In the genomic region with DNA sequence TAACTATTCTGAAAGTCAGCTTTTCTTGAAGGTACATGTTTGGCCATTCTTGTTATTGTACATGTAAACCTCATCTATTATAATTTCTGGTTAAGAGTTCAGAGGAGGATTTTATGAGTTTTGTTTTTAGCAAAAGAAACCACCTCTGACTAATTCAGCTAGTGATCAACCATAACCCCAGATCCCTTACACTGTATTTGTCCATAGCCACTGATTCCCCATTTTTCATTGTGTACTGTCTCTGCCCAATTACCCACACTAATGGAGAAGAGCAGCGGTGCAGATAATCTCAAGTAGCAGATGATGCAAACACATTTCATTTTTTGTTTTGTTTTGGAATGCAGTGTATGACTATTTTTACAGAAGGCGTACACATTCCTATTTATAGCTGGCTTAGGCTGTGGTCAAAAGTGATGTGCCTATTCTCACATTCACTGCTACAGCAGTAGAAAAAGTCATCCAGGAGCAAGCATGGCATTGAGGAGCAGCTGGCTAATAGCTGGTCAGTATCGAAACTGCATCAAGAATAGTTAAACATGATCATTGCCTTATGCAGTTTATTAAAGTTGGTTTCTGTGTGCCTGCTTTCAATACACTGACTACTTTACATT, we compare ENCODE assay signal across 13 cellular contexts.
A peak's percentile ranks its signal among the peaks of the same experiment; 100 is the strongest.
DNase-seq lines count a peak whose midpoint lies in the region; ATAC-seq and TF ChIP-seq lines count a peak whose summit lies in the region.
"Had no signal": no experiment of that assay in that cellular context is flagged by ENCODE, and none has a peak within 500 bp of the region (broad histone marks: within the 10 kb centered on the region; RNA-seq: fewer than 3 reads in every experiment).

No MANE protein-coding gene starts in this region.

- H3K4me1 Mint-ChIP-seq in CD14-positive monocyte = no peaks in the 10 kb centered on the region
- H3K4me1 Mint-ChIP-seq: naive thymus-derived CD8-positive, alpha-beta T cell had no signal

- TF ChIP-seq CTCF in AG09309 (IDR thresholded peaks at IDR 0.05; ENCODE audit: control insufficient read depth, insufficient read depth, low read depth, low read length, missing control alignments) = no peak
- no peak for TF ChIP-seq CTCF in CD14-positive monocyte (IDR thresholded peaks at IDR 0.05)
- no peak for TF ChIP-seq CTCF in testis (IDR thresholded peaks at IDR 0.05)

- H3K9me3 Mint-ChIP-seq in CD14-positive monocyte = peaks cover 0 to 3% (median 0%) of the 10 kb centered on the region in 7 donors

- intact Hi-C loops in CD14-positive monocyte (cut with micrococcal nuclease) (no loop called here), testis (cut with DNase I; ENCODE audit: low total_unique reads) (no loop called here), sciatic nerve (cut with DNase I) (no loop called here)

- H3K36me3 ChIP-seq in testis (ENCODE audit: low read depth, missing control alignments) = no peaks in the 10 kb centered on the region
- H3K36me3 ChIP-seq: colonic mucosa had no signal

- no peak overlapping the region for H3K27ac Mint-ChIP-seq in CD14-positive monocyte
- H3K27ac Mint-ChIP-seq: naive thymus-derived CD8-positive, alpha-beta T cell had no signal

- no peak overlapping the region for H3K27ac ChIP-seq in testis
- H3K27ac ChIP-seq: colonic mucosa, hepatocyte had no signal

- H3K27me3 Mint-ChIP-seq in CD14-positive monocyte (ENCODE audit: low read depth in 3 of 3) = no peaks in the 10 kb centered on the region
- H3K27me3 Mint-ChIP-seq: naive thymus-derived CD8-positive, alpha-beta T cell had no signal

- no peaks in the 10 kb centered on the region for H3K9me3 ChIP-seq in testis
- H3K9me3 ChIP-seq: colonic mucosa had no signal

- 66 to 75% methylated on average over 3 of the region's 3 CpGs for WGBS in testis, 2 donors

- ATAC-seq in GM18907 (IDR thresholded peaks at IDR 0.05; ENCODE audit: unreplicated experiment) = peak; percentile 69
- peak; percentile 75 for ATAC-seq in HG02884 (IDR thresholded peaks at IDR 0.05; ENCODE audit: unreplicated experiment)
- ATAC-seq in sciatic nerve = no peak
- ATAC-seq: naive thymus-derived CD8-positive, alpha-beta T cell; stimulated activated naive CD8-positive, alpha-beta T cell treated with anti-CD3 and anti-CD28 coated beads, Interleukin-15, Interleukin-2, amounts not matched to agents 100 U/mL and 50 U/mL, for 24 hours had no signal

- DNase-seq in AG09309 (ENCODE audit: low read depth) (peak; percentile 1), NCI-H2227 (lab: John Stamatoyannopoulos, UW; ENCODE audit: unreplicated experiment) (peak; percentile 2), CD14-positive monocyte (ENCODE audit: low spot score) (no peak), testis (no peak), epidermal melanocyte (ENCODE audit: insufficient read length, low spot score) (no peak), sciatic nerve (ENCODE audit: low spot score) (no peak)
- DNase-seq: activated effector memory CD4-positive, alpha-beta T cell treated with anti-CD3 and anti-CD28 coated beads, Interleukin-2, amount 50 U/mL, for 16 hours; colonic mucosa; naive thymus-derived CD8-positive, alpha-beta T cell; stimulated activated naive CD8-positive, alpha-beta T cell treated with anti-CD3 and anti-CD28 coated beads, Interleukin-15, Interleukin-2, amounts not matched to agents 100 U/mL and 50 U/mL, for 24 hours had no signal

- H3K4me3 ChIP-seq in AG09309 (ENCODE audit: control insufficient read depth, low read depth, low read length) = no peak overlapping the region
- H3K4me3 ChIP-seq in testis = no peak overlapping the region
- H3K4me3 ChIP-seq: colonic mucosa, hepatocyte had no signal

- no peaks in the 10 kb centered on the region for H3K4me1 ChIP-seq in testis
- H3K4me1 ChIP-seq: colonic mucosa had no signal

- no peaks in the 10 kb centered on the region for H3K27me3 ChIP-seq in testis
- H3K27me3 ChIP-seq: colonic mucosa, hepatocyte had no signal

- TF ChIP-seq POLR2A in testis (IDR thresholded peaks at IDR 0.05) = no peak

- no peaks in the 10 kb centered on the region for H3K36me3 Mint-ChIP-seq in CD14-positive monocyte
- H3K36me3 Mint-ChIP-seq: naive thymus-derived CD8-positive, alpha-beta T cell had no signal

- no peak overlapping the region for H3K4me3 Mint-ChIP-seq in CD14-positive monocyte
- H3K4me3 Mint-ChIP-seq: naive thymus-derived CD8-positive, alpha-beta T cell had no signal

Comparison
In these comparisons a context has a peak if more than half of its experiments do, and no peak if none do; other contexts are left out.
1. DNase-seq: peak in AG09309 (single experiment) and NCI-H2227 (single experiment); none in CD14-positive monocyte (single experiment), testis (single experiment), epidermal melanocyte (single experiment) and sciatic nerve (single experiment).